In the genomic region with DNA sequence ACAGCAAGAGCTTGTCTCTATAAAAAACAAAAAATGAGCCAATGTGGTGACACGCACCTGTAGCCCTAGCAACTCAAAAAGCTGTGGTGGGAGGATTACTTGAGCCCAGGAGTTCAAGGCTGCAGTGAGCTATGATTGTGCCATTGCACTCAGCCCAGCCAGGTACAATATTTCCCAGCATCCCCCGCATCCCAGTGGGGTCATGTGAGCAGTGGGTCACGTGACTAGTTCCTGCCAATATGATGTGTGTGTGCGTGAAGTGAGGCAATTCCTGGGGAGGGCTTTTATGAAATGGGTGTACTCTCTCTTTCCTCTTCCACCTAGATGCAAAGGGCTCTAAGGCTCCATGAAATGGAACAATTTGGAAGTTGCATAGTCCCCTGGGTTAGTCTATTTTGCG, we compare ENCODE assay signal across 1 cellular context.
A peak's percentile ranks its signal among the peaks of the same experiment; 100 is the strongest.
TF ChIP-seq lines count a peak whose summit lies in the region.

No MANE protein-coding gene starts in this region.

TF ChIP-seq in K562, 482 proteins besides CTCF, POLR2A, EP300 and RAD21 (continued from another document and continues in another):
- TF ChIP-seq, protein P1, sequence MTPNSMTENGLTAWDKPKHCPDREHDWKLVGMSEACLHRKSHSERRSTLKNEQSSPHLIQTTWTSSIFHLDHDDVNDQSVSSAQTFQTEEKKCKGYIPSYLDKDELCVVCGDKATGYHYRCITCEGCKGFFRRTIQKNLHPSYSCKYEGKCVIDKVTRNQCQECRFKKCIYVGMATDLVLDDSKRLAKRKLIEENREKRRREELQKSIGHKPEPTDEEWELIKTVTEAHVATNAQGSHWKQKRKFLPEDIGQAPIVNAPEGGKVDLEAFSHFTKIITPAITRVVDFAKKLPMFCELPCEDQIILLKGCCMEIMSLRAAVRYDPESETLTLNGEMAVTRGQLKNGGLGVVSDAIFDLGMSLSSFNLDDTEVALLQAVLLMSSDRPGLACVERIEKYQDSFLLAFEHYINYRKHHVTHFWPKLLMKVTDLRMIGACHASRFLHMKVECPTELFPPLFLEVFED (CRISPR knock-in tag; conservative IDR thresholded peaks at IDR 0.05): no peak
- TF ChIP-seq ZBTB34 (CRISPR knock-in tag; IDR thresholded peaks at IDR 0.05): no peak
- TF ChIP-seq ZNF561 (CRISPR knock-in tag; conservative IDR thresholded peaks at IDR 0.05): no peak
- TF ChIP-seq CBFA2T2 (conservative IDR thresholded peaks at IDR 0.05): peak; percentile 81
- TF ChIP-seq SMARCA5 (IDR thresholded peaks at IDR 0.05): no peak
- TF ChIP-seq FOS (IDR thresholded peaks at IDR 0.05; ENCODE audit: extremely low read depth, insufficient read length): no peak
- TF ChIP-seq, protein P2, sequence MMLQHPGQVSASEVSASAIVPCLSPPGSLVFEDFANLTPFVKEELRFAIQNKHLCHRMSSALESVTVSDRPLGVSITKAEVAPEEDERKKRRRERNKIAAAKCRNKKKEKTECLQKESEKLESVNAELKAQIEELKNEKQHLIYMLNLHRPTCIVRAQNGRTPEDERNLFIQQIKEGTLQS (IDR thresholded peaks at IDR 0.05): no peak
- TF ChIP-seq, protein P2 (CRISPR knock-in tag; conservative IDR thresholded peaks at IDR 0.05): no peak
- TF ChIP-seq MYBL2 (IDR thresholded peaks at IDR 0.05; ENCODE audit: low read depth): no peak
- no peak for TF ChIP-seq MYBL2 (CRISPR knock-in tag; IDR thresholded peaks at IDR 0.05; ENCODE audit: borderline replicate concordance)
- TF ChIP-seq, protein P3, sequence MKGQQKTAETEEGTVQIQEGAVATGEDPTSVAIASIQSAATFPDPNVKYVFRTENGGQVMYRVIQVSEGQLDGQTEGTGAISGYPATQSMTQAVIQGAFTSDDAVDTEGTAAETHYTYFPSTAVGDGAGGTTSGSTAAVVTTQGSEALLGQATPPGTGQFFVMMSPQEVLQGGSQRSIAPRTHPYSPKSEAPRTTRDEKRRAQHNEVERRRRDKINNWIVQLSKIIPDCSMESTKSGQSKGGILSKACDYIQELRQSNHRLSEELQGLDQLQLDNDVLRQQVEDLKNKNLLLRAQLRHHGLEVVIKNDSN (CRISPR knock-in tag; IDR thresholded peaks at IDR 0.05): peak; percentile 94
- peak; percentile 98 for TF ChIP-seq RAD51 (IDR thresholded peaks at IDR 0.05; ENCODE audit: borderline replicate concordance, low read depth)
- TF ChIP-seq TCF7L2 (IDR thresholded peaks at IDR 0.05; ENCODE audit: low read depth, low read length): no peak
- no peak for TF ChIP-seq SAFB2 (IDR thresholded peaks at IDR 0.05; ENCODE audit: borderline replicate concordance, low read depth, low read length, severe bottlenecking)
- no peak for TF ChIP-seq ZNF124 (CRISPR knock-in tag; IDR thresholded peaks at IDR 0.05)
- no peak for TF ChIP-seq SLC30A9 (CRISPR knock-in tag; IDR thresholded peaks at IDR 0.05)
- peak; percentile 24; the same call in 1 of the 2 replicates for TF ChIP-seq CEBPB (tag; IDR thresholded peaks at IDR 0.05)
- no peak for TF ChIP-seq ZNF699 (CRISPR knock-in tag; IDR thresholded peaks at IDR 0.05; ENCODE audit: insufficient replicate concordance)
- TF ChIP-seq STAT5A (IDR thresholded peaks at IDR 0.05; ENCODE audit: borderline replicate concordance, low read length): no peak
- no peak for TF ChIP-seq MNT (conservative IDR thresholded peaks at IDR 0.05)
- TF ChIP-seq ZNF584 (CRISPR knock-in tag; IDR thresholded peaks at IDR 0.05; ENCODE audit: low read depth): no peak
- TF ChIP-seq PYGO2 (tag; IDR thresholded peaks at IDR 0.05): no peak
- TF ChIP-seq CXXC5 (CRISPR knock-in tag; IDR thresholded peaks at IDR 0.05): peak; percentile 38; the same call in 1 of the 2 replicates
- TF ChIP-seq ZNF3 (CRISPR knock-in tag; IDR thresholded peaks at IDR 0.05): no peak
- TF ChIP-seq HNRNPH1 (optimal IDR thresholded peaks at IDR 0.05; ENCODE audit: low read depth, low read length): no peak
- TF ChIP-seq ZNF12 (CRISPR knock-in tag; IDR thresholded peaks at IDR 0.05): no peak
- no peak for TF ChIP-seq E4F1 (CRISPR knock-in tag; IDR thresholded peaks at IDR 0.05; ENCODE audit: borderline replicate concordance)
- no peak for TF ChIP-seq HLTF (IDR thresholded peaks at IDR 0.05)
- TF ChIP-seq, protein P4, sequence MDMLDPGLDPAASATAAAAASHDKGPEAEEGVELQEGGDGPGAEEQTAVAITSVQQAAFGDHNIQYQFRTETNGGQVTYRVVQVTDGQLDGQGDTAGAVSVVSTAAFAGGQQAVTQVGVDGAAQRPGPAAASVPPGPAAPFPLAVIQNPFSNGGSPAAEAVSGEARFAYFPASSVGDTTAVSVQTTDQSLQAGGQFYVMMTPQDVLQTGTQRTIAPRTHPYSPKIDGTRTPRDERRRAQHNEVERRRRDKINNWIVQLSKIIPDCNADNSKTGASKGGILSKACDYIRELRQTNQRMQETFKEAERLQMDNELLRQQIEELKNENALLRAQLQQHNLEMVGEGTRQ (CRISPR knock-in tag; IDR thresholded peaks at IDR 0.05): peak; percentile 94
- TF ChIP-seq WHSC1 (IDR thresholded peaks at IDR 0.05; ENCODE audit: low read length): no peak
- TF ChIP-seq CBX3 (IDR thresholded peaks at IDR 0.05; ENCODE audit: borderline replicate concordance in 1 of 2, low read length in 2 of 2): 0 out of 3 replicates have a peak, but pooled peaks of 1 of the 2 experiments have one; percentile 58
- TF ChIP-seq SREBF1 (IDR thresholded peaks at IDR 0.05; ENCODE audit: borderline replicate concordance, low read depth, low read length): no peak
- peak; percentile 29; the same call in 1 of the 2 replicates for TF ChIP-seq DIDO1 (tag; IDR thresholded peaks at IDR 0.05; ENCODE audit: low read depth)
- no peak for TF ChIP-seq SRSF9 (IDR thresholded peaks at IDR 0.05; ENCODE audit: borderline replicate concordance, low read depth, low read length)
- no peak for TF ChIP-seq SP1 (CRISPR knock-in tag; IDR thresholded peaks at IDR 0.05)
- no peak for TF ChIP-seq HNRNPUL1 (IDR thresholded peaks at IDR 0.05; ENCODE audit: low read length)
- no peak for TF ChIP-seq STAT6 (CRISPR knock-in tag; IDR thresholded peaks at IDR 0.05)
- peak; percentile 90 for TF ChIP-seq TOE1 (IDR thresholded peaks at IDR 0.05; ENCODE audit: borderline replicate concordance)
- TF ChIP-seq TOE1 (CRISPR knock-in tag; IDR thresholded peaks at IDR 0.05; ENCODE audit: borderline replicate concordance, low read depth): no peak
- TF ChIP-seq TBL1XR1 (IDR thresholded peaks at IDR 0.05; ENCODE audit: low read length in 2 of 2): no peak
- TF ChIP-seq BMI1 (IDR thresholded peaks at IDR 0.05; ENCODE audit: low read length): no peak
- no peak for TF ChIP-seq PHB (CRISPR knock-in tag; IDR thresholded peaks at IDR 0.05)
- no peak for TF ChIP-seq NR1H2 (CRISPR knock-in tag; IDR thresholded peaks at IDR 0.05)
- peak; percentile 39; the same call in 1 of the 2 replicates for TF ChIP-seq L3MBTL2 (IDR thresholded peaks at IDR 0.05)
- no peak for TF ChIP-seq LEF1 (IDR thresholded peaks at IDR 0.05)
- TF ChIP-seq, protein P5, sequence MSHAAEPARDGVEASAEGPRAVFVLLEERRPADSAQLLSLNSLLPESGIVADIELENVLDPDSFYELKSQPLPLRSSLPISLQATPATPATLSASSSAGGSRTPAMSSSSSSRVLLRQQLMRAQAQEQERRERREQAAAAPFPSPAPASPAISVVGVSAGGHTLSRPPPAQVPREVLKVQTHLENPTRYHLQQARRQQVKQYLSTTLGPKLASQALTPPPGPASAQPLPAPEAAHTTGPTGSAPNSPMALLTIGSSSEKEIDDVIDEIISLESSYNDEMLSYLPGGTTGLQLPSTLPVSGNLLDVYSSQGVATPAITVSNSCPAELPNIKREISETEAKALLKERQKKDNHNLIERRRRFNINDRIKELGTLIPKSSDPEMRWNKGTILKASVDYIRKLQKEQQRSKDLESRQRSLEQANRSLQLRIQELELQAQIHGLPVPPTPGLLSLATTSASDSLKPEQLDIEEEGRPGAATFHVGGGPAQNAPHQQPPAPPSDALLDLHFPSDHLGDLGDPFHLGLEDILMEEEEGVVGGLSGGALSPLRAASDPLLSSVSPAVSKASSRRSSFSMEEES (CRISPR knock-in tag; IDR thresholded peaks at IDR 0.05): peak; percentile 94
- no peak for TF ChIP-seq CBX5 (IDR thresholded peaks at IDR 0.05; ENCODE audit: borderline replicate concordance, low read depth)
- TF ChIP-seq ZNF143 (CRISPR knock-in tag; IDR thresholded peaks at IDR 0.05): peak; percentile 72
- TF ChIP-seq, protein P6, sequence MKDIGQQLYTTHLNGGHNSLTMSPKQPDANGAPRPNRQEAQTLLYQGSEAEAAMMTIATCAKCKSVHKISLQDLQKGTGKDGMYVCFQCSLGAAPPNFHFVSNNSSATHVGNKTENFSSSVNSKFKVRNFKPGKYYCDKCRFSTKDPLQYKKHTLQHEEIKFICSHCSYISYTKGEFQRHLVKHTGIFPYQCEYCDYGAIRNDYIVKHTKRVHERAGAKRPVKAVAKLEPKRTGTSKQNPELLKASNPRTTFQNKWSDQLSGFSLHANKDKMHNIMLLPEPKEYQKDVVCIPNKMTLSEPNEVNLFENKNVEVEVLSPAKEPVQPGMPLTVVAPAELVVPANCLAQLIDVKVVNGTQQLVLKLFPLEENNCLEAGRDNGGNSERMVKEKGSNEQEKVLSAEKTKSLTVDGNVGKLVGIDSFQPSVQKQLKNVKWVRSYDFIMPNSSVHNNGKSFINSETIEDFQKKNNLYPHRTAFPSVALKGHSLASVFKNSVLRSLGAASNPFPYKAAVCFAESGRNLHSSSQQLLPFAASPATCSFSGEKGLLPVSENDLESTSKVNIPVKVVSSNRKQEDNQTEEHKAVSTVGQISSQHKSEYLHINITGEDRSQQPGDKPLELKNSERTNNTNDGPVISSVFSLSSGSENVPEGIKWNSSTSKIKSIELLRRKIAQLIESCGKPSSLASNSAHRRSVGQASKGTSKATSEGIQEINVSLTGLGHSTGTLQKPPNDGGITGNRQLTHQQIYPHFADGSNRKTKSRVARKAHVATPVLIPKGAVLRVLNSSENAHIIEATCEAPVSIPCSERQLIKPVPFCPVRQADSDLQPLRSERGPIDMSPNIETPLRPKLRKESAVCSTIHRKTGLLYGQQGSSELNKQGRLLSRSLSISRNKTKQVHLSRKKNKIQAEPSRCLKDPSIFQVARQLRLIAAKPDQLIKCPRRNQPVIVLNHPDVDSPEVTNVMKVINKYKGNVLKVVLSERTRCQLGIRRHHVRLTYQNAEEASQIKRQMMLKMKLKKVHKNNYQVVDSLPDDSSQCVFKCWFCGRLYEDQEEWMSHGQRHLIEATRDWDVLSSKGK (CRISPR knock-in tag; IDR thresholded peaks at IDR 0.05): no peak
- TF ChIP-seq C11orf30 (IDR thresholded peaks at IDR 0.05; ENCODE audit: low read depth): peak; percentile 28; the same call in 1 of the 2 replicates
- TF ChIP-seq ARID1B (IDR thresholded peaks at IDR 0.05): no peak
- no peak for TF ChIP-seq ARID2 (IDR thresholded peaks at IDR 0.05)
- TF ChIP-seq TGIF2 (CRISPR knock-in tag; IDR thresholded peaks at IDR 0.05): no peak
